In the genomic region with DNA sequence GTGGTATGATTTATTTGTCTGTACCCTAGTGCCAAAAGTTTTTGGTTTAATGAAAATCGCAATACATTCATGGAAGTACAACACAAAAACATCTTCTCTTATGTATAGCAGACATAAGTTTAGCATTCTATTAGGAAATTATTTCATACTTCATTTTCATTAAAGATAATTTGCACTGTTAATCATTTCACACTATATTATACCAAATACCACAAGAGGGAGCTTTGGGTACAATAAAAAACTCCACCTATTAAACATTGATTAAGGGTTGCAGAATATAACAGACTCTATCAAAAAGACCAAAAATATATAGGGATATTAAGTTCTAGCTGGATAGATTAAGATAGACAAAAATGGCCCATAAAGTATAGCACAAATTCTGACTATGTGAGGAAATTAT, we compare ENCODE assay signal across 9 cellular contexts.
DNase-seq lines count a peak whose midpoint lies in the region; ATAC-seq and TF ChIP-seq lines count a peak whose summit lies in the region.
"Had no signal": no experiment of that assay in that cellular context is flagged by ENCODE, and none has a peak within 500 bp of the region (broad histone marks: within the 10 kb centered on the region; RNA-seq: fewer than 3 reads in every experiment).

No MANE protein-coding gene starts in this region.

- intact Hi-C loops in breast epithelium (cut with DNase I; ENCODE audit: low total_unique reads): no loop called here
- intact Hi-C loops in activated T-helper 2 cell treated with anti-CD3 and anti-CD28 coated beads, Interferon-gamma antibody, Interleukin-2, Interleukin-4, amounts not matched to agents 10 μg/mL and 5 μg/mL and 100 μg/mL, durations not matched to agents 14 hours and 24 hours and 36 hours (cut with micrococcal nuclease): no loop called here

- DNase-seq in BE2C (no peak), KBM-7 (peak; percentile 33), breast epithelium (ENCODE audit: low spot score in 2 of 2) (no peak), mesenchymal stem cell (peak; percentile 44), NCI-H524 treated with DMSO at 0.1 percent for 48 hours (lab: John Stamatoyannopoulos, UW) (no peak)
- DNase-seq in activated T-helper 2 cell treated with anti-CD3 and anti-CD28 coated beads, Interferon-gamma antibody, Interleukin-2, Interleukin-4, amounts not matched to agents 10 μg/mL and 5 μg/mL and 100 μg/mL, durations not matched to agents 14 hours and 24 hours and 36 hours (ENCODE audit: low spot score): no peak
- DNase-seq: activated naive CD4-positive, alpha-beta T cell treated with anti-CD3 and anti-CD28 coated beads for 36 hours had no signal

- H3K79me1 ChIP-seq in mesenchymal stem cell (replicated peaks; ENCODE audit: low read length, poor library complexity, severe bottlenecking): peaks cover 10% of the 10 kb centered on the region

- H3K4me2 ChIP-seq in mesenchymal stem cell (ENCODE audit: low read length, poor library complexity, severe bottlenecking): no peak overlapping the region

- no peaks in the 10 kb centered on the region for H3K27me3 ChIP-seq in BE2C
- H3K27me3 ChIP-seq in breast epithelium: no peaks in the 10 kb centered on the region
- no peaks in the 10 kb centered on the region for H3K27me3 ChIP-seq in mesenchymal stem cell (ENCODE audit: control insufficient read depth in 1 of 2, insufficient read depth in 1 of 2, low read length in 2 of 2)

- H3K4me1 Mint-ChIP-seq in activated T-helper 2 cell treated with anti-CD3 and anti-CD28 coated beads, Interferon-gamma antibody, Interleukin-2, Interleukin-4, amounts not matched to agents 10 μg/mL and 5 μg/mL and 100 μg/mL, durations not matched to agents 14 hours and 24 hours and 36 hours (ENCODE audit: low read depth): peaks cover 5% of the 10 kb centered on the region

- H3K23ac ChIP-seq in mesenchymal stem cell (ENCODE audit: low read length in 2 of 2): no peak overlapping the region

- H3K18ac ChIP-seq in mesenchymal stem cell (ENCODE audit: low read depth in 1 of 2, low read length in 2 of 2): no peak overlapping the region

- no peak overlapping the region for H3K9ac ChIP-seq in mesenchymal stem cell (ENCODE audit: low read length)

- H3K27ac ChIP-seq in breast epithelium (no peak overlapping the region), mesenchymal stem cell (ENCODE audit: low read length, poor library complexity, severe bottlenecking) (no peak overlapping the region)

- no peak for ATAC-seq in GM18868 (IDR thresholded peaks at IDR 0.05; ENCODE audit: unreplicated experiment)
- no peak for ATAC-seq in GM18502 (IDR thresholded peaks at IDR 0.05; ENCODE audit: poor library complexity, unreplicated experiment)

- in situ Hi-C loops in KBM-7 (cut with MboI; ENCODE audit: low pct_unique_long_range_greater_than_20kb, low sequenced_read_pairs): no loop called here

- no peak overlapping the region for H4K8ac ChIP-seq in mesenchymal stem cell (ENCODE audit: low read length)

- no peak overlapping the region for H4K91ac ChIP-seq in mesenchymal stem cell (ENCODE audit: low read length)

- no peak overlapping the region for H3K4me3 Mint-ChIP-seq in activated T-helper 2 cell treated with anti-CD3 and anti-CD28 coated beads, Interferon-gamma antibody, Interleukin-2, Interleukin-4, amounts not matched to agents 10 μg/mL and 5 μg/mL and 100 μg/mL, durations not matched to agents 14 hours and 24 hours and 36 hours (ENCODE audit: low read depth)
- H3K4me3 Mint-ChIP-seq: activated naive CD4-positive, alpha-beta T cell treated with anti-CD3 and anti-CD28 coated beads for 36 hours had no signal

- no peak overlapping the region for H2BK12ac ChIP-seq in mesenchymal stem cell (ENCODE audit: low read length in 2 of 2)

- H3K36me3 Mint-ChIP-seq in activated T-helper 2 cell treated with anti-CD3 and anti-CD28 coated beads, Interferon-gamma antibody, Interleukin-2, Interleukin-4, amounts not matched to agents 10 μg/mL and 5 μg/mL and 100 μg/mL, durations not matched to agents 14 hours and 24 hours and 36 hours (ENCODE audit: low read depth): peaks cover 4% of the 10 kb centered on the region

- H3K4ac ChIP-seq in mesenchymal stem cell (ENCODE audit: low read depth in 1 of 2, low read length in 2 of 2): no peak overlapping the region

- H2AFZ ChIP-seq in mesenchymal stem cell (ENCODE audit: low read depth, low read length): no peak overlapping the region

- no peak overlapping the region for H3K14ac ChIP-seq in mesenchymal stem cell (ENCODE audit: low read length in 2 of 2)

- no peaks in the 10 kb centered on the region for H3K36me3 ChIP-seq in BE2C
- no peaks in the 10 kb centered on the region for H3K36me3 ChIP-seq in breast epithelium
- H3K36me3 ChIP-seq in mesenchymal stem cell (ENCODE audit: control insufficient read depth in 1 of 2, insufficient read depth in 2 of 2, low read depth in 1 of 2, low read length in 2 of 2): peaks cover 0 to 16% of the 10 kb centered on the region in 2 experiments

- no peak overlapping the region for H2BK5ac ChIP-seq in mesenchymal stem cell (ENCODE audit: low read depth, low read length, poor library complexity, severe bottlenecking)

- TF ChIP-seq CTCF in BE2C (IDR thresholded peaks at IDR 0.05; ENCODE audit: low read depth, low read length) (peak; percentile 25; the same call in 1 of the 2 replicates), breast epithelium (IDR thresholded peaks at IDR 0.05) (peak in 2 of 3 donors; percentile 46 to 59)

- H3K4me3 ChIP-seq in BE2C (ENCODE audit: low read depth, low read length) (no peak overlapping the region), breast epithelium (no peak overlapping the region), mesenchymal stem cell (ENCODE audit: insufficient read depth in 1 of 2, low read depth in 1 of 2, low read length in 2 of 2) (no peak overlapping the region)

- no peaks in the 10 kb centered on the region for H3K9me3 Mint-ChIP-seq in activated T-helper 2 cell treated with anti-CD3 and anti-CD28 coated beads, Interferon-gamma antibody, Interleukin-2, Interleukin-4, amounts not matched to agents 10 μg/mL and 5 μg/mL and 100 μg/mL, durations not matched to agents 14 hours and 24 hours and 36 hours
- H3K9me3 Mint-ChIP-seq: activated naive CD4-positive, alpha-beta T cell treated with anti-CD3 and anti-CD28 coated beads for 36 hours had no signal

- TF ChIP-seq POLR2A in breast epithelium (IDR thresholded peaks at IDR 0.05): no peak

- H3K9me3 ChIP-seq in BE2C: no peaks in the 10 kb centered on the region
- no peaks in the 10 kb centered on the region for H3K9me3 ChIP-seq in breast epithelium
- no peaks in the 10 kb centered on the region for H3K9me3 ChIP-seq in mesenchymal stem cell (ENCODE audit: control insufficient read depth, low read length)

- H2BK15ac ChIP-seq in mesenchymal stem cell (ENCODE audit: low read depth, poor library complexity, severe bottlenecking): no peak overlapping the region

- no peak overlapping the region for H2BK120ac ChIP-seq in mesenchymal stem cell (ENCODE audit: low read depth, low read length)

- no peak overlapping the region for H3K27ac Mint-ChIP-seq in activated T-helper 2 cell treated with anti-CD3 and anti-CD28 coated beads, Interferon-gamma antibody, Interleukin-2, Interleukin-4, amounts not matched to agents 10 μg/mL and 5 μg/mL and 100 μg/mL, durations not matched to agents 14 hours and 24 hours and 36 hours
- H3K27ac Mint-ChIP-seq: activated naive CD4-positive, alpha-beta T cell treated with anti-CD3 and anti-CD28 coated beads for 36 hours had no signal

- no CpG with 5 or more reads among the region's 1 CpG for WGBS in mesenchymal stem cell

- no peaks in the 10 kb centered on the region for H3K27me3 Mint-ChIP-seq in activated T-helper 2 cell treated with anti-CD3 and anti-CD28 coated beads, Interferon-gamma antibody, Interleukin-2, Interleukin-4, amounts not matched to agents 10 μg/mL and 5 μg/mL and 100 μg/mL, durations not matched to agents 14 hours and 24 hours and 36 hours (ENCODE audit: low read depth)

- H3K4me1 ChIP-seq in BE2C (no peaks in the 10 kb centered on the region), breast epithelium (no peaks in the 10 kb centered on the region), mesenchymal stem cell (ENCODE audit: control insufficient read depth, insufficient read depth, low read depth, low read length) (no peaks in the 10 kb centered on the region)

- H2AK5ac ChIP-seq in mesenchymal stem cell (ENCODE audit: low read length, severe bottlenecking): no peak overlapping the region

Comparison
In these comparisons a context has a peak if more than half of its experiments do, and no peak if none do; other contexts are left out.
1. DNase-seq: peak in KBM-7 (single experiment) and mesenchymal stem cell (single experiment); none in BE2C (single experiment), breast epithelium (0 of 2), activated T-helper 2 cell treated with anti-CD3 and anti-CD28 coated beads, Interferon-gamma antibody, Interleukin-2, Interleukin-4, amounts not matched to agents 10 μg/mL and 5 μg/mL and 100 μg/mL, durations not matched to agents 14 hours and 24 hours and 36 hours (single experiment) and NCI-H524 treated with DMSO at 0.1 percent for 48 hours (single experiment).